Comparison of ENCODE assay signal across 1 cellular context in the genomic region with DNA sequence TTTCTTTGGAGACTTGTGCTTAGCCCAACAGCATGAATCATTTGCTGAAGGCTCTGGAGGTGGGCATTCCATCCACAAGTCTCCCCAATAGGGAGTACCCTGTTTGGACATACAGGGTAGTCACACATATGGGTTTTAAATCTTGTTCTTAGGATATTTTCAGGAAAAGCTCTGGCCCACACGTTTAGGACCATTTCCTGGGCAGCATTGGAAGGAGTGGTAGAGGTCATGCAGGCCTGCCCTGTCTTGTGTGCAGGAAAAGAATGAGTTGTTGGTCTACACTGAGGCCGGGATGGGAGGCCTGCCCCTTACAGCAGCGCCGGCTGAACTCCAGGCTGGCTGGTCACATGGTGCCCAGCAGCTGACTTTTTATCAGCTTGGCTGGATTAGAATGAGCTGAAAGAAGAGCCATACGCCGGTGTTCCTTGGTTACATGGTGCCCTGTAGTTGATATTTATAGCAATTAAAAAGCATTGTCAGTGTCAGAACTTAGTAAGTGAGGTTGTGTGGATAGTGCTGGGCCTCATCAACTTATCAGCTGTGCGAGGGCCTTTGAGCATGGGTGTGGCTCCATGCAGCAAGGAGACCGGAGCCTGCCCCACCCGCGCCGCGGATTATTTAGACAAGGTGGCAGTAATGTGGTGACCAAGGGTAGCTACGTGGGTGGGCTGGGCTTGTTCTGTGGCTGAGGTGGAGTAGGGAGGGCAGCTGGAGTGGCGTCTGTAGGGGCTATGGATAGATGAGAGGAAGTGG.
A peak's percentile ranks its signal among the peaks of the same experiment; 100 is the strongest.
TF ChIP-seq lines count a peak whose summit lies in the region.

No MANE protein-coding gene starts in this region.

TF ChIP-seq in K562, 482 proteins besides CTCF, POLR2A, EP300 and RAD21 (continued from another document):
- TF ChIP-seq, protein P1, sequence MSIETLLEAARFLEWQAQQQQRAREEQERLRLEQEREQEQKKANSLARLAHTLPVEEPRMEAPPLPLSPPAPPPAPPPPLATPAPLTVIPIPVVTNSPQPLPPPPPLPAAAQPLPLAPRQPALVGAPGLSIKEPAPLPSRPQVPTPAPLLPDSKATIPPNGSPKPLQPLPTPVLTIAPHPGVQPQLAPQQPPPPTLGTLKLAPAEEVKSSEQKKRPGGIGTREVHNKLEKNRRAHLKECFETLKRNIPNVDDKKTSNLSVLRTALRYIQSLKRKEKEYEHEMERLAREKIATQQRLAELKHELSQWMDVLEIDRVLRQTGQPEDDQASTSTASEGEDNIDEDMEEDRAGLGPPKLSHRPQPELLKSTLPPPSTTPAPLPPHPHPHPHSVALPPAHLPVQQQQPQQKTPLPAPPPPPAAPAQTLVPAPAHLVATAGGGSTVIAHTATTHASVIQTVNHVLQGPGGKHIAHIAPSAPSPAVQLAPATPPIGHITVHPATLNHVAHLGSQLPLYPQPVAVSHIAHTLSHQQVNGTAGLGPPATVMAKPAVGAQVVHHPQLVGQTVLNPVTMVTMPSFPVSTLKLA (conservative IDR thresholded peaks at IDR 0.05), result peak; percentile 19 to 62; a peak in 3 of 4 replicates
- peak; percentile 48; the same call in 1 of the 2 replicates for TF ChIP-seq KLF1 (tag; IDR thresholded peaks at IDR 0.05)
- TF ChIP-seq, protein P2, sequence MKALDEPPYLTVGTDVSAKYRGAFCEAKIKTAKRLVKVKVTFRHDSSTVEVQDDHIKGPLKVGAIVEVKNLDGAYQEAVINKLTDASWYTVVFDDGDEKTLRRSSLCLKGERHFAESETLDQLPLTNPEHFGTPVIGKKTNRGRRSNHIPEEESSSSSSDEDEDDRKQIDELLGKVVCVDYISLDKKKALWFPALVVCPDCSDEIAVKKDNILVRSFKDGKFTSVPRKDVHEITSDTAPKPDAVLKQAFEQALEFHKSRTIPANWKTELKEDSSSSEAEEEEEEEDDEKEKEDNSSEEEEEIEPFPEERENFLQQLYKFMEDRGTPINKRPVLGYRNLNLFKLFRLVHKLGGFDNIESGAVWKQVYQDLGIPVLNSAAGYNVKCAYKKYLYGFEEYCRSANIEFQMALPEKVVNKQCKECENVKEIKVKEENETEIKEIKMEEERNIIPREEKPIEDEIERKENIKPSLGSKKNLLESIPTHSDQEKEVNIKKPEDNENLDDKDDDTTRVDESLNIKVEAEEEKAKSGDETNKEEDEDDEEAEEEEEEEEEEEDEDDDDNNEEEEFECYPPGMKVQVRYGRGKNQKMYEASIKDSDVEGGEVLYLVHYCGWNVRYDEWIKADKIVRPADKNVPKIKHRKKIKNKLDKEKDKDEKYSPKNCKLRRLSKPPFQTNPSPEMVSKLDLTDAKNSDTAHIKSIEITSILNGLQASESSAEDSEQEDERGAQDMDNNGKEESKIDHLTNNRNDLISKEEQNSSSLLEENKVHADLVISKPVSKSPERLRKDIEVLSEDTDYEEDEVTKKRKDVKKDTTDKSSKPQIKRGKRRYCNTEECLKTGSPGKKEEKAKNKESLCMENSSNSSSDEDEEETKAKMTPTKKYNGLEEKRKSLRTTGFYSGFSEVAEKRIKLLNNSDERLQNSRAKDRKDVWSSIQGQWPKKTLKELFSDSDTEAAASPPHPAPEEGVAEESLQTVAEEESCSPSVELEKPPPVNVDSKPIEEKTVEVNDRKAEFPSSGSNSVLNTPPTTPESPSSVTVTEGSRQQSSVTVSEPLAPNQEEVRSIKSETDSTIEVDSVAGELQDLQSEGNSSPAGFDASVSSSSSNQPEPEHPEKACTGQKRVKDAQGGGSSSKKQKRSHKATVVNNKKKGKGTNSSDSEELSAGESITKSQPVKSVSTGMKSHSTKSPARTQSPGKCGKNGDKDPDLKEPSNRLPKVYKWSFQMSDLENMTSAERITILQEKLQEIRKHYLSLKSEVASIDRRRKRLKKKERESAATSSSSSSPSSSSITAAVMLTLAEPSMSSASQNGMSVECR (CRISPR knock-in tag; IDR thresholded peaks at IDR 0.05), result peak; percentile 67; the same call in 1 of the 2 replicates
- TF ChIP-seq ZEB2 (IDR thresholded peaks at IDR 0.05), result 0 out of 2 replicates have a peak, but pooled peaks have one; percentile 28
- TF ChIP-seq ATF7 (IDR thresholded peaks at IDR 0.05), result 0 out of 2 replicates have a peak, but pooled peaks have one; percentile 22
- TF ChIP-seq, protein P3, sequence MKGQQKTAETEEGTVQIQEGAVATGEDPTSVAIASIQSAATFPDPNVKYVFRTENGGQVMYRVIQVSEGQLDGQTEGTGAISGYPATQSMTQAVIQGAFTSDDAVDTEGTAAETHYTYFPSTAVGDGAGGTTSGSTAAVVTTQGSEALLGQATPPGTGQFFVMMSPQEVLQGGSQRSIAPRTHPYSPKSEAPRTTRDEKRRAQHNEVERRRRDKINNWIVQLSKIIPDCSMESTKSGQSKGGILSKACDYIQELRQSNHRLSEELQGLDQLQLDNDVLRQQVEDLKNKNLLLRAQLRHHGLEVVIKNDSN (CRISPR knock-in tag; IDR thresholded peaks at IDR 0.05), result peak; percentile 88
- no peak for TF ChIP-seq SRSF3 (IDR thresholded peaks at IDR 0.05; ENCODE audit: insufficient read depth, low read length)
- no peak for TF ChIP-seq ZNF444 (CRISPR knock-in tag; IDR thresholded peaks at IDR 0.05)
- no peak for TF ChIP-seq ZSCAN29 (IDR thresholded peaks at IDR 0.05)
- peak; percentile 14; the same call in 1 of the 2 replicates for TF ChIP-seq EGR1 (conservative IDR thresholded peaks at IDR 0.05)
- TF ChIP-seq, protein P4, sequence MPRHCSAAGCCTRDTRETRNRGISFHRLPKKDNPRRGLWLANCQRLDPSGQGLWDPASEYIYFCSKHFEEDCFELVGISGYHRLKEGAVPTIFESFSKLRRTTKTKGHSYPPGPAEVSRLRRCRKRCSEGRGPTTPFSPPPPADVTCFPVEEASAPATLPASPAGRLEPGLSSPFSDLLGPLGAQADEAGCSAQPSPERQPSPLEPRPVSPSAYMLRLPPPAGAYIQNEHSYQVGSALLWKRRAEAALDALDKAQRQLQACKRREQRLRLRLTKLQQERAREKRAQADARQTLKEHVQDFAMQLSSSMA (CRISPR knock-in tag; IDR thresholded peaks at IDR 0.05), result no peak
- no peak for TF ChIP-seq HMG20B (CRISPR knock-in tag; IDR thresholded peaks at IDR 0.05)
- peak in 1 of 2 experiments; percentile 19; a peak in 1 of 4 replicates for TF ChIP-seq RCOR1 (IDR thresholded peaks at IDR 0.05; ENCODE audit: borderline replicate concordance in 1 of 2, low read depth in 2 of 2, low read length in 2 of 2)
- TF ChIP-seq SIN3A (IDR thresholded peaks at IDR 0.05; ENCODE audit: borderline replicate concordance in 2 of 2, control insufficient read depth in 1 of 2, low read depth in 2 of 2, low read length in 2 of 2), result peak; percentile 72 to 86; a peak in 2 of 4 replicates
- TF ChIP-seq ZNF212 (CRISPR knock-in tag; IDR thresholded peaks at IDR 0.05), result no peak
- TF ChIP-seq, protein P5, sequence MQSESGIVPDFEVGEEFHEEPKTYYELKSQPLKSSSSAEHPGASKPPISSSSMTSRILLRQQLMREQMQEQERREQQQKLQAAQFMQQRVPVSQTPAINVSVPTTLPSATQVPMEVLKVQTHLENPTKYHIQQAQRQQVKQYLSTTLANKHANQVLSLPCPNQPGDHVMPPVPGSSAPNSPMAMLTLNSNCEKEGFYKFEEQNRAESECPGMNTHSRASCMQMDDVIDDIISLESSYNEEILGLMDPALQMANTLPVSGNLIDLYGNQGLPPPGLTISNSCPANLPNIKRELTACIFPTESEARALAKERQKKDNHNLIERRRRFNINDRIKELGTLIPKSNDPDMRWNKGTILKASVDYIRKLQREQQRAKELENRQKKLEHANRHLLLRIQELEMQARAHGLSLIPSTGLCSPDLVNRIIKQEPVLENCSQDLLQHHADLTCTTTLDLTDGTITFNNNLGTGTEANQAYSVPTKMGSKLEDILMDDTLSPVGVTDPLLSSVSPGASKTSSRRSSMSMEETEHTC (IDR thresholded peaks at IDR 0.05), result peak; percentile 9; the same call in 1 of the 2 replicates
- 0 out of 2 replicates have a peak, but pooled peaks have one; percentile 40 for TF ChIP-seq SMAD4 (CRISPR knock-in tag; conservative IDR thresholded peaks at IDR 0.05)
- peak; percentile 32; the same call in 1 of the 2 replicates for TF ChIP-seq ARID1B (IDR thresholded peaks at IDR 0.05)
- TF ChIP-seq, protein P6, sequence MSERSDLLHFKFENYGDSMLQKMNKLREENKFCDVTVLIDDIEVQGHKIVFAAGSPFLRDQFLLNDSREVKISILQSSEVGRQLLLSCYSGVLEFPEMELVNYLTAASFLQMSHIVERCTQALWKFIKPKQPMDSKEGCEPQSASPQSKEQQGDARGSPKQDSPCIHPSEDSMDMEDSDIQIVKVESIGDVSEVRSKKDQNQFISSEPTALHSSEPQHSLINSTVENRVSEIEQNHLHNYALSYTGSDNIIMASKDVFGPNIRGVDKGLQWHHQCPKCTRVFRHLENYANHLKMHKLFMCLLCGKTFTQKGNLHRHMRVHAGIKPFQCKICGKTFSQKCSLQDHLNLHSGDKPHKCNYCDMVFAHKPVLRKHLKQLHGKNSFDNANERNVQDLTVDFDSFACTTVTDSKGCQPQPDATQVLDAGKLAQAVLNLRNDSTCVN (CRISPR knock-in tag; IDR thresholded peaks at IDR 0.05), result no peak
- TF ChIP-seq HDAC1 (IDR thresholded peaks at IDR 0.05), result peak in 1 of 2 experiments; percentile 50; a peak in 2 of 4 replicates
- TF ChIP-seq ZHX1 (conservative IDR thresholded peaks at IDR 0.05; ENCODE audit: low read length), result no peak
- no peak for TF ChIP-seq NFE2 (IDR thresholded peaks at IDR 0.05; ENCODE audit: low read depth)
- 0 out of 2 replicates have a peak, but pooled peaks have one; percentile 9 for TF ChIP-seq JUND (IDR thresholded peaks at IDR 0.05; ENCODE audit: borderline replicate concordance, low read depth, low read length)
- TF ChIP-seq JUND (tag; IDR thresholded peaks at IDR 0.05; ENCODE audit: borderline replicate concordance, low read depth, low read length), result peak; percentile 15; the same call in 1 of the 3 replicates
- TF ChIP-seq, protein P7, sequence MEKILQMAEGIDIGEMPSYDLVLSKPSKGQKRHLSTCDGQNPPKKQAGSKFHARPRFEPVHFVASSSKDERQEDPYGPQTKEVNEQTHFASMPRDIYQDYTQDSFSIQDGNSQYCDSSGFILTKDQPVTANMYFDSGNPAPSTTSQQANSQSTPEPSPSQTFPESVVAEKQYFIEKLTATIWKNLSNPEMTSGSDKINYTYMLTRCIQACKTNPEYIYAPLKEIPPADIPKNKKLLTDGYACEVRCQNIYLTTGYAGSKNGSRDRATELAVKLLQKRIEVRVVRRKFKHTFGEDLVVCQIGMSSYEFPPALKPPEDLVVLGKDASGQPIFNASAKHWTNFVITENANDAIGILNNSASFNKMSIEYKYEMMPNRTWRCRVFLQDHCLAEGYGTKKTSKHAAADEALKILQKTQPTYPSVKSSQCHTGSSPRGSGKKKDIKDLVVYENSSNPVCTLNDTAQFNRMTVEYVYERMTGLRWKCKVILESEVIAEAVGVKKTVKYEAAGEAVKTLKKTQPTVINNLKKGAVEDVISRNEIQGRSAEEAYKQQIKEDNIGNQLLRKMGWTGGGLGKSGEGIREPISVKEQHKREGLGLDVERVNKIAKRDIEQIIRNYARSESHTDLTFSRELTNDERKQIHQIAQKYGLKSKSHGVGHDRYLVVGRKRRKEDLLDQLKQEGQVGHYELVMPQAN (IDR thresholded peaks at IDR 0.05; ENCODE audit: borderline replicate concordance), result peak; percentile 41; the same call in 1 of the 2 replicates
- peak in 1 of 2 experiments; percentile 45; a peak in 2 of 4 replicates for TF ChIP-seq NRF1 (conservative IDR thresholded peaks at IDR 0.05 in 1 of 2, IDR thresholded peaks at IDR 0.05 in 1 of 2)
- TF ChIP-seq ZNF184 (CRISPR knock-in tag; IDR thresholded peaks at IDR 0.05), result no peak
- TF ChIP-seq L3MBTL2 (IDR thresholded peaks at IDR 0.05), result peak; percentile 38; the same call in 1 of the 2 replicates
- TF ChIP-seq ARID3A (IDR thresholded peaks at IDR 0.05; ENCODE audit: borderline replicate concordance, low read depth, low read length), result 0 out of 2 replicates have a peak, but pooled peaks have one; percentile 33
- 0 out of 2 replicates have a peak, but pooled peaks have one; percentile 9 for TF ChIP-seq ETS1 (conservative IDR thresholded peaks at IDR 0.05; ENCODE audit: control insufficient read depth, low read depth, low read length)
- no peak for TF ChIP-seq NR4A1 (CRISPR knock-in tag; IDR thresholded peaks at IDR 0.05)
- 0 out of 2 replicates have a peak, but pooled peaks have one; percentile 37 for TF ChIP-seq NR4A1 (tag; IDR thresholded peaks at IDR 0.05)
